21 cellular contexts compared by ENCODE assay signal in the genomic region with DNA sequence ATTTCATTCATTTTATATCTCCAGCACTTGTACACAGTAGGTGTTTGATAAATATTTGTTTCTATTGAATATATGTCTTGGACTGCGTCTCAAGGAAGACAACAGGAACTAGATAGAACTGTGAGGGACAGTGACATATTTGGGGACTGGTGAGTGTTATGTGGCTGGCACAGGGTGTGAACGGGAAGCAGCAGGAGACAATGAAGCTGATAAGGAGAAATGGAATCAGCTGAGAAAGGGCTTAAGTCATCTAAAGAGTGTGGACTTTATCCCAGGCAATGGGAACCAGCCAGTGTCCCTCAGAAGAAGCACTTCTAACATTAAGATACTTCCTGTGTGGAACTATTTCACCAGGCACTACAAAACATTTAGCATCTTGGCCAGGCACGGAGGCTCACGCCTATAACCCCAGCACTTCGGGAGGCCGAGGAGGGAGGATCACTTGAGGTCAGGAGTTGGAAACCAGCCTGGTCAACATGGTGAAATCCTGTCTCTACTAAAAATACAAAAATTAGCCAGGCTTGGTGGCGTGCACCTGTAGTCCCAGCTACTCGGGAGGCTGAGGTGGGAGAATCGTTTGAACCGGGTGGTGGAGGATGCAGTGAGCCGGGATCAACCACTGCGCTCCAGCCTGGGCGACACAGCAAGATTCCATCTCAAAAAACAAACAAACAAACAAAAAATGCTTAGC. TPM values are rescaled to one million over a fixed set of nuclear protein-coding genes. Genes with fewer than 3 reads are reported as not detected.
DNase-seq lines count a peak whose midpoint lies in the region; ATAC-seq and TF ChIP-seq lines count a peak whose summit lies in the region.
"Had no signal": no experiment of that assay in that cellular context is flagged by ENCODE, and none has a peak within 500 bp of the region (broad histone marks: within the 10 kb centered on the region; RNA-seq: fewer than 3 reads in every experiment).

No MANE protein-coding gene starts in this region.

- H3K27ac Mint-ChIP-seq in T-helper 2 cell treated with Interferon-gamma antibody and Interleukin-4, amounts not matched to agents 5 μg/mL and 100 μg/mL, for 36 hours: peak overlapping the region; percentile 42
- peak overlapping the region in 2 of 3 donors; percentile 52 to 74 for H3K27ac Mint-ChIP-seq in CD4-positive, CD25-positive, alpha-beta regulatory T cell
- H3K27ac Mint-ChIP-seq in activated B cell treated with CpG ODN at 0.5 μM for 24 hours: peak overlapping the region; percentile 96
- peak overlapping the region in 8 of 9 donors; percentile 7 to 76 (median 58) for H3K27ac Mint-ChIP-seq in naive thymus-derived CD4-positive, alpha-beta T cell
- H3K27ac Mint-ChIP-seq: nephron had no signal

- peaks cover 78% of the 10 kb centered on the region for H3K79me2 ChIP-seq in osteoblast (ENCODE audit: insufficient read depth, low read length)

- H2AFZ ChIP-seq in osteoblast (ENCODE audit: low read length): no peak overlapping the region
- H2AFZ ChIP-seq: PC-9 had no signal

- H3K27ac ChIP-seq in CD4-positive, CD25-positive, alpha-beta regulatory T cell (ENCODE audit: insufficient read depth, low read length, poor library complexity, severe bottlenecking): no peak overlapping the region
- no peak overlapping the region for H3K27ac ChIP-seq in naive thymus-derived CD4-positive, alpha-beta T cell (ENCODE audit: low read depth, low read length)
- H3K27ac ChIP-seq in osteoblast (ENCODE audit: low read depth, low read length): no peak overlapping the region
- H3K27ac ChIP-seq: 22Rv1, adrenal gland, esophagus squamous epithelium, lower lobe of right lung, PC-9, prostate gland had no signal

- peaks cover 22% of the 10 kb centered on the region for H3K4me1 Mint-ChIP-seq in T-helper 2 cell treated with Interferon-gamma antibody and Interleukin-4, amounts not matched to agents 5 μg/mL and 100 μg/mL, for 36 hours (ENCODE audit: low read depth)
- peaks cover 25 to 62% (median 46%) of the 10 kb centered on the region in 4 donors for H3K4me1 Mint-ChIP-seq in CD4-positive, CD25-positive, alpha-beta regulatory T cell
- H3K4me1 Mint-ChIP-seq in activated B cell treated with CpG ODN at 0.5 μM for 24 hours: peaks cover 70% of the 10 kb centered on the region
- H3K4me1 Mint-ChIP-seq in naive thymus-derived CD4-positive, alpha-beta T cell: peaks cover 23 to 56% (median 33%) of the 10 kb centered on the region in 7 donors

- no peaks in the 10 kb centered on the region for H3K9me3 ChIP-seq in CD4-positive, CD25-positive, alpha-beta regulatory T cell (ENCODE audit: control insufficient read depth in 2 of 2, low read length in 2 of 2)
- H3K9me3 ChIP-seq in naive thymus-derived CD4-positive, alpha-beta T cell (ENCODE audit: control insufficient read depth in 2 of 3, low read length in 3 of 3): no peaks in the 10 kb centered on the region
- no peaks in the 10 kb centered on the region for H3K9me3 ChIP-seq in osteoblast (ENCODE audit: low read depth, low read length)
- H3K9me3 ChIP-seq: adrenal gland, esophagus squamous epithelium, lower lobe of right lung, prostate gland had no signal

- CTCF ChIA-PET in activated B cell treated with CpG ODN at 0.5 μM for 24 hours (lab: Charles Lee): no interaction called here
- CTCF ChIA-PET in naive thymus-derived CD4-positive, alpha-beta T cell (lab: Charles Lee): no interaction called here

- no peak for TF ChIP-seq CTCF in activated B cell treated with CpG ODN at 0.5 μM for 24 hours (IDR thresholded peaks at IDR 0.05)
- no peak for TF ChIP-seq CTCF in osteoblast (IDR thresholded peaks at IDR 0.05; ENCODE audit: extremely low read depth, low read depth, low read length)

- H3K27me3 Mint-ChIP-seq in T-helper 2 cell treated with Interferon-gamma antibody and Interleukin-4, amounts not matched to agents 5 μg/mL and 100 μg/mL, for 36 hours (ENCODE audit: low read depth): no peaks in the 10 kb centered on the region
- H3K27me3 Mint-ChIP-seq in CD4-positive, CD25-positive, alpha-beta regulatory T cell: no peaks in the 10 kb centered on the region
- no peaks in the 10 kb centered on the region for H3K27me3 Mint-ChIP-seq in activated B cell treated with CpG ODN at 0.5 μM for 24 hours
- H3K27me3 Mint-ChIP-seq in naive thymus-derived CD4-positive, alpha-beta T cell: no peaks in the 10 kb centered on the region

- H3K4me1 ChIP-seq in CD4-positive, CD25-positive, alpha-beta regulatory T cell (ENCODE audit: control insufficient read depth, insufficient read depth, low read length, poor library complexity, severe bottlenecking): peaks cover 27% of the 10 kb centered on the region
- peaks cover 0 to 12% of the 10 kb centered on the region in 2 donors for H3K4me1 ChIP-seq in naive thymus-derived CD4-positive, alpha-beta T cell (ENCODE audit: control insufficient read depth in 2 of 2, insufficient read depth in 2 of 2, low read length in 2 of 2)
- peaks cover 28% of the 10 kb centered on the region for H3K4me1 ChIP-seq in osteoblast (ENCODE audit: insufficient read depth, low read length)
- H3K4me1 ChIP-seq: prostate gland had no signal

- no peak overlapping the region for H3K4me2 ChIP-seq in osteoblast (ENCODE audit: insufficient read depth, low read length)
- H3K4me2 ChIP-seq: PC-9 had no signal

- H3K4me3 Mint-ChIP-seq in T-helper 2 cell treated with Interferon-gamma antibody and Interleukin-4, amounts not matched to agents 5 μg/mL and 100 μg/mL, for 36 hours: no peak overlapping the region
- peak overlapping the region in 3 of 4 donors; percentile 7 to 79 (median 30) for H3K4me3 Mint-ChIP-seq in CD4-positive, CD25-positive, alpha-beta regulatory T cell
- H3K4me3 Mint-ChIP-seq in activated B cell treated with CpG ODN at 0.5 μM for 24 hours: no peak overlapping the region
- H3K4me3 Mint-ChIP-seq in naive thymus-derived CD4-positive, alpha-beta T cell: peak overlapping the region in 1 of 10 donors; percentile 37
- H3K4me3 Mint-ChIP-seq: activated T-cell treated with anti-CD3 and anti-CD28 coated beads, Interleukin-2, amount 50 U/mL, for 4 hours; nephron had no signal

- H3K36me3 ChIP-seq in CD4-positive, CD25-positive, alpha-beta regulatory T cell (ENCODE audit: control insufficient read depth, insufficient read depth, low read length): peaks cover 55% of the 10 kb centered on the region
- peaks cover 0 to 72% (median 4%) of the 10 kb centered on the region in 3 experiments for H3K36me3 ChIP-seq in naive thymus-derived CD4-positive, alpha-beta T cell (ENCODE audit: control insufficient read depth in 2 of 3, insufficient read depth in 3 of 3, low read length in 3 of 3)
- peaks cover 72% of the 10 kb centered on the region for H3K36me3 ChIP-seq in osteoblast (ENCODE audit: insufficient read depth, low read length)
- H3K36me3 ChIP-seq: prostate gland had no signal

- DNase-seq in T-helper 2 cell treated with Interferon-gamma antibody and Interleukin-4, amounts not matched to agents 5 μg/mL and 100 μg/mL, for 36 hours (ENCODE audit: low spot score): no peak
- DNase-seq in T-helper 2 cell (no peak), activated B cell treated with CpG ODN at 0.5 μM for 24 hours (no peak), osteoblast (ENCODE audit: insufficient read length, low spot score, missing footprints) (no peak), dermis blood vessel endothelial cell (no peak), DMS53 (lab: John Stamatoyannopoulos, UW) (no peak)
- DNase-seq in CD4-positive, CD25-positive, alpha-beta regulatory T cell: no peak
- DNase-seq in naive thymus-derived CD4-positive, alpha-beta T cell: no peak
- DNase-seq: activated CD4-positive, alpha-beta T cell treated with anti-CD3 and anti-CD28 coated beads for 48 hours; activated T-cell treated with anti-CD3 and anti-CD28 coated beads, Interleukin-2, amount 50 U/mL, for 4 hours; DMS79 treated with DMSO at 0.1 percent for 48 hours; esophagus squamous epithelium; lower lobe of right lung; NCI-H1436 treated with DMSO at 0.1 percent for 48 hours; NCI-H774; PC-9; T-helper 9 cell had no signal

- H3K9me3 Mint-ChIP-seq in T-helper 2 cell treated with Interferon-gamma antibody and Interleukin-4, amounts not matched to agents 5 μg/mL and 100 μg/mL, for 36 hours: no peaks in the 10 kb centered on the region
- no peaks in the 10 kb centered on the region for H3K9me3 Mint-ChIP-seq in CD4-positive, CD25-positive, alpha-beta regulatory T cell
- H3K9me3 Mint-ChIP-seq in activated B cell treated with CpG ODN at 0.5 μM for 24 hours: no peaks in the 10 kb centered on the region
- H3K9me3 Mint-ChIP-seq in naive thymus-derived CD4-positive, alpha-beta T cell: no peaks in the 10 kb centered on the region
- H3K9me3 Mint-ChIP-seq: activated T-cell treated with anti-CD3 and anti-CD28 coated beads, Interleukin-2, amount 50 U/mL, for 4 hours; nephron had no signal

- no peaks in the 10 kb centered on the region for H3K27me3 ChIP-seq in CD4-positive, CD25-positive, alpha-beta regulatory T cell (ENCODE audit: control insufficient read depth, insufficient read depth, low read length)
- no peaks in the 10 kb centered on the region for H3K27me3 ChIP-seq in naive thymus-derived CD4-positive, alpha-beta T cell (ENCODE audit: control insufficient read depth in 2 of 2, insufficient read depth in 2 of 2, low read length in 2 of 2)
- H3K27me3 ChIP-seq in osteoblast (ENCODE audit: insufficient read depth, low read length): no peaks in the 10 kb centered on the region
- H3K27me3 ChIP-seq: adrenal gland, esophagus squamous epithelium had no signal

- intact Hi-C loops in activated B cell treated with CpG ODN at 0.5 μM for 24 hours (cut with micrococcal nuclease): loop anchor here (10.0 kb wide), 1 partner anchor 251 kb away; no protein-coding TSS in a partner anchor
- intact Hi-C loops in naive thymus-derived CD4-positive, alpha-beta T cell (cut with micrococcal nuclease): loop anchor here (2.0 to 5.0 kb wide), 2 partner anchors 41 to 133 kb away; a partner anchor contains a TSS

- no peak overlapping the region for H3K4me3 ChIP-seq in CD4-positive, CD25-positive, alpha-beta regulatory T cell (ENCODE audit: low read depth, low read length)
- H3K4me3 ChIP-seq in naive thymus-derived CD4-positive, alpha-beta T cell (ENCODE audit: low read length): no peak overlapping the region
- no peak overlapping the region for H3K4me3 ChIP-seq in osteoblast (ENCODE audit: insufficient read depth, low read length)
- H3K4me3 ChIP-seq: adrenal gland, esophagus squamous epithelium, lower lobe of right lung, PC-9, prostate gland had no signal

- peaks cover 40% of the 10 kb centered on the region for H3K36me3 Mint-ChIP-seq in T-helper 2 cell treated with Interferon-gamma antibody and Interleukin-4, amounts not matched to agents 5 μg/mL and 100 μg/mL, for 36 hours (ENCODE audit: low read depth)
- H3K36me3 Mint-ChIP-seq in CD4-positive, CD25-positive, alpha-beta regulatory T cell: peaks cover 64% of the 10 kb centered on the region
- H3K36me3 Mint-ChIP-seq in activated B cell treated with CpG ODN at 0.5 μM for 24 hours (ENCODE audit: low read depth): peaks cover 91% of the 10 kb centered on the region
- peaks cover 14 to 54% (median 44%) of the 10 kb centered on the region in 5 donors for H3K36me3 Mint-ChIP-seq in naive thymus-derived CD4-positive, alpha-beta T cell

- H4K20me1 ChIP-seq in osteoblast (ENCODE audit: insufficient read depth, low read length): peaks cover 9% of the 10 kb centered on the region

- POLR2A ChIA-PET in activated B cell treated with CpG ODN at 0.5 μM for 24 hours (lab: Charles Lee): interaction anchor here (0.5 to 2.6 kb wide), 2 partner anchors 42 to 119 kb away, joined by 3 to 20 read pairs; a partner anchor contains a TSS
- POLR2A ChIA-PET in naive thymus-derived CD4-positive, alpha-beta T cell (lab: Charles Lee): interaction anchor here (1.5 kb wide), 1 partner anchor 10 kb away, joined by 3 read pairs; no protein-coding TSS in a partner anchor

- no peak for ATAC-seq in CD4-positive, CD25-positive, alpha-beta regulatory T cell (ENCODE audit: low read depth in 2 of 2)
- ATAC-seq in activated B cell treated with CpG ODN at 0.5 μM for 24 hours (ENCODE audit: low read depth): no peak
- no peak for ATAC-seq in naive thymus-derived CD4-positive, alpha-beta T cell
- ATAC-seq: activated T-cell treated with anti-CD3 and anti-CD28 coated beads, Interleukin-2, amount 50 U/mL, for 4 hours; lower lobe of right lung had no signal

RNA-seq across cellular contexts. Expression of a gene that starts 41.3 kb away (rescaled TPM):
- total RNA-seq in CD4-positive, CD25-positive, alpha-beta regulatory T cell: 87.7 TPM
- 10 to 100 TPM; 22.0 to 36.7 (median 29.0) TPM for polyA plus RNA-seq in CD4-positive, CD25-positive, alpha-beta regulatory T cell
- 287 and 310 TPM in 2 replicates for total RNA-seq in activated B cell treated with CpG ODN at 0.5 μM for 24 hours
- total RNA-seq in naive thymus-derived CD4-positive, alpha-beta T cell: 10 to 100 TPM; 58.8 to 92.7 (median 70.6) TPM
- polyA plus RNA-seq in naive thymus-derived CD4-positive, alpha-beta T cell: 10 to 100 TPM; 26.3 to 45.6 TPM
- 34.7 and 40.1 TPM in 2 replicates for total RNA-seq in osteoblast
- 59.9 and 81.3 TPM in 2 replicates for total RNA-seq in dermis blood vessel endothelial cell

Comparison
In these comparisons a context has a peak if more than half of its experiments do, and no peak if none do; other contexts are left out.
1. H3K27ac Mint-ChIP-seq: peak in every context shown above with its lines; median percentile 96 in activated B cell treated with CpG ODN at 0.5 μM for 24 hours; 63 in CD4-positive, CD25-positive, alpha-beta regulatory T cell; 58 in naive thymus-derived CD4-positive, alpha-beta T cell; 42 in T-helper 2 cell treated with Interferon-gamma antibody and Interleukin-4, amounts not matched to agents 5 μg/mL and 100 μg/mL, for 36 hours.
2. H3K4me3 Mint-ChIP-seq: peak in CD4-positive, CD25-positive, alpha-beta regulatory T cell (3 of 4); none in T-helper 2 cell treated with Interferon-gamma antibody and Interleukin-4, amounts not matched to agents 5 μg/mL and 100 μg/mL, for 36 hours (single experiment) and activated B cell treated with CpG ODN at 0.5 μM for 24 hours (single experiment).